Comparison of ENCODE assay signal across 28 cellular contexts in genomic region chr15:79017953-79018352, GRCh38.
"Had no signal": no experiment of that assay in that cellular context is flagged by ENCODE, and none has a peak within 500 bp of the region (broad histone marks: within the 10 kb centered on the region; RNA-seq: fewer than 3 reads in every experiment).

No MANE protein-coding gene starts in this region.

- H3K36me3 Mint-ChIP-seq: activated CD4-positive, alpha-beta memory T cell treated with anti-CD3 and anti-CD28 coated beads for 36 hours; activated naive CD4-positive, alpha-beta T cell treated with anti-CD3 and anti-CD28 coated beads, Interleukin-2, amount 10 ng/mL, durations not matched to agents 7 days and 5 days; stimulated activated effector memory CD8-positive, alpha-beta T cell treated with anti-CD3 and anti-CD28 coated beads, Interleukin-12 subunit alpha, Interleukin-12 subunit beta, amount 100 ng/mL, for 72 hours had no signal

- H3K4me3 ChIP-seq: breast epithelium, esophagus muscularis mucosa, heart right ventricle, lung, right lobe of liver, stomach, thyroid gland had no signal

- H3K4me1 Mint-ChIP-seq: activated CD4-positive, alpha-beta T cell treated with anti-CD3 and anti-CD28 coated beads, Interleukin-2, amount 10 ng/mL, durations not matched to agents 24 days and 14 days; activated naive CD4-positive, alpha-beta T cell treated with anti-CD3 and anti-CD28 coated beads, Interleukin-2, amount 10 ng/mL, durations not matched to agents 7 days and 5 days; nephron; stimulated activated effector memory CD8-positive, alpha-beta T cell treated with anti-CD3 and anti-CD28 coated beads, Interleukin-12 subunit alpha, Interleukin-12 subunit beta, amount 100 ng/mL, for 72 hours had no signal

- H3K4me3 Mint-ChIP-seq: activated CD4-positive, alpha-beta memory T cell treated with anti-CD3 and anti-CD28 coated beads for 36 hours; activated CD4-positive, alpha-beta T cell treated with anti-CD3 and anti-CD28 coated beads, Interleukin-2, amount 10 ng/mL, durations not matched to agents 24 days and 14 days; activated naive CD4-positive, alpha-beta T cell treated with anti-CD3 and anti-CD28 coated beads, Interleukin-2, amount 10 ng/mL, durations not matched to agents 7 days and 5 days; dendritic cell treated with granulocyte-macrophage colony-stimulating factor and Interleukin-4, amounts not matched to agents 40 ng/mL and 50 ng/mL, for 4 days; nephron; stimulated activated effector memory CD8-positive, alpha-beta T cell treated with anti-CD3 and anti-CD28 coated beads, Interleukin-12 subunit alpha, Interleukin-12 subunit beta, amount 100 ng/mL, for 72 hours; T-helper 1 cell treated with Interleukin-12 subunit alpha and Interleukin-12 subunit beta and Interleukin-4 antibody, amounts not matched to agents 30 μg/mL and 1 μg/mL, for 36 hours had no signal

- H3K27me3 Mint-ChIP-seq: activated CD4-positive, alpha-beta memory T cell treated with anti-CD3 and anti-CD28 coated beads for 36 hours; activated CD4-positive, alpha-beta T cell treated with anti-CD3 and anti-CD28 coated beads, Interleukin-2, amount 10 ng/mL, durations not matched to agents 24 days and 14 days; dendritic cell treated with granulocyte-macrophage colony-stimulating factor and Interleukin-4, amounts not matched to agents 40 ng/mL and 50 ng/mL, for 4 days had no signal

- H3K27me3 ChIP-seq: breast epithelium, esophagus muscularis mucosa, foreskin keratinocyte, heart right ventricle, neutrophil, right lobe of liver, stomach, thyroid gland had no signal

- DNase-seq: activated CD4-positive, alpha-beta memory T cell treated with anti-CD3 and anti-CD28 coated beads for 36 hours; activated CD4-positive, alpha-beta T cell treated with anti-CD3 and anti-CD28 coated beads, Interleukin-2, amount 10 ng/mL, durations not matched to agents 24 days and 14 days; activated CD4-positive, CD25-positive, alpha-beta regulatory T cell treated with anti-CD3 and anti-CD28 coated beads, Interleukin-2, amount 50 U/mL, for 72 hours; activated CD8-positive, alpha-beta memory T cell treated with anti-CD3 and anti-CD28 coated beads, Interleukin-2, amount 50 U/mL, for 4 hours; activated gamma-delta T cell; activated naive CD4-positive, alpha-beta T cell treated with anti-CD3 and anti-CD28 coated beads, Interleukin-2, amount 10 ng/mL, durations not matched to agents 7 days and 5 days; activated T-cell treated with anti-CD3 and anti-CD28 coated beads, Interleukin-2, amount 50 U/mL, for 1 hour; amniotic stem cell; central memory CD4-positive, alpha-beta T cell; effector CD4-positive, alpha-beta T cell; foreskin keratinocyte; heart right ventricle; kidney glomerular epithelial cell; stimulated activated CD4-positive, alpha-beta T cell treated with anti-CD3 and anti-CD28 coated beads, Interleukin-2, amount 100 ng/mL, for 48 hours; stomach; T-helper 9 cell; thyroid gland; WERI-Rb-1 had no signal

- H3K27ac ChIP-seq: breast epithelium, esophagus muscularis mucosa, foreskin keratinocyte, heart right ventricle, neutrophil, right lobe of liver, stomach, thyroid gland, WERI-Rb-1 had no signal

- H3K4me1 ChIP-seq: breast epithelium, esophagus muscularis mucosa, foreskin keratinocyte, heart right ventricle, right lobe of liver, stomach, thyroid gland had no signal

- H3K27ac Mint-ChIP-seq: activated CD4-positive, alpha-beta memory T cell treated with anti-CD3 and anti-CD28 coated beads for 36 hours; activated CD4-positive, alpha-beta T cell treated with anti-CD3 and anti-CD28 coated beads, Interleukin-2, amount 10 ng/mL, durations not matched to agents 24 days and 14 days; activated naive CD4-positive, alpha-beta T cell treated with anti-CD3 and anti-CD28 coated beads, Interleukin-2, amount 10 ng/mL, durations not matched to agents 7 days and 5 days; nephron; progenitor cell of endocrine pancreas; stimulated activated effector memory CD8-positive, alpha-beta T cell treated with anti-CD3 and anti-CD28 coated beads, Interleukin-12 subunit alpha, Interleukin-12 subunit beta, amount 100 ng/mL, for 72 hours; T-helper 1 cell treated with Interleukin-12 subunit alpha and Interleukin-12 subunit beta and Interleukin-4 antibody, amounts not matched to agents 30 μg/mL and 1 μg/mL, for 36 hours had no signal

- H3K9me3 ChIP-seq: breast epithelium, esophagus muscularis mucosa, heart right ventricle, neutrophil, right lobe of liver, stomach, thyroid gland had no signal

- H3K9me3 Mint-ChIP-seq: activated CD4-positive, alpha-beta memory T cell treated with anti-CD3 and anti-CD28 coated beads for 36 hours; activated CD4-positive, alpha-beta T cell treated with anti-CD3 and anti-CD28 coated beads, Interleukin-2, amount 10 ng/mL, durations not matched to agents 24 days and 14 days; activated naive CD4-positive, alpha-beta T cell treated with anti-CD3 and anti-CD28 coated beads, Interleukin-2, amount 10 ng/mL, durations not matched to agents 7 days and 5 days; dendritic cell treated with granulocyte-macrophage colony-stimulating factor and Interleukin-4, amounts not matched to agents 40 ng/mL and 50 ng/mL, for 4 days; nephron; stimulated activated effector memory CD8-positive, alpha-beta T cell treated with anti-CD3 and anti-CD28 coated beads, Interleukin-12 subunit alpha, Interleukin-12 subunit beta, amount 100 ng/mL, for 72 hours; T-helper 1 cell treated with Interleukin-12 subunit alpha and Interleukin-12 subunit beta and Interleukin-4 antibody, amounts not matched to agents 30 μg/mL and 1 μg/mL, for 36 hours had no signal

- H3K36me3 ChIP-seq: breast epithelium, esophagus muscularis mucosa, heart right ventricle, neutrophil, right lobe of liver, stomach, thyroid gland, WERI-Rb-1 had no signal
